19 cellular contexts compared by ENCODE assay signal in the genomic region with DNA sequence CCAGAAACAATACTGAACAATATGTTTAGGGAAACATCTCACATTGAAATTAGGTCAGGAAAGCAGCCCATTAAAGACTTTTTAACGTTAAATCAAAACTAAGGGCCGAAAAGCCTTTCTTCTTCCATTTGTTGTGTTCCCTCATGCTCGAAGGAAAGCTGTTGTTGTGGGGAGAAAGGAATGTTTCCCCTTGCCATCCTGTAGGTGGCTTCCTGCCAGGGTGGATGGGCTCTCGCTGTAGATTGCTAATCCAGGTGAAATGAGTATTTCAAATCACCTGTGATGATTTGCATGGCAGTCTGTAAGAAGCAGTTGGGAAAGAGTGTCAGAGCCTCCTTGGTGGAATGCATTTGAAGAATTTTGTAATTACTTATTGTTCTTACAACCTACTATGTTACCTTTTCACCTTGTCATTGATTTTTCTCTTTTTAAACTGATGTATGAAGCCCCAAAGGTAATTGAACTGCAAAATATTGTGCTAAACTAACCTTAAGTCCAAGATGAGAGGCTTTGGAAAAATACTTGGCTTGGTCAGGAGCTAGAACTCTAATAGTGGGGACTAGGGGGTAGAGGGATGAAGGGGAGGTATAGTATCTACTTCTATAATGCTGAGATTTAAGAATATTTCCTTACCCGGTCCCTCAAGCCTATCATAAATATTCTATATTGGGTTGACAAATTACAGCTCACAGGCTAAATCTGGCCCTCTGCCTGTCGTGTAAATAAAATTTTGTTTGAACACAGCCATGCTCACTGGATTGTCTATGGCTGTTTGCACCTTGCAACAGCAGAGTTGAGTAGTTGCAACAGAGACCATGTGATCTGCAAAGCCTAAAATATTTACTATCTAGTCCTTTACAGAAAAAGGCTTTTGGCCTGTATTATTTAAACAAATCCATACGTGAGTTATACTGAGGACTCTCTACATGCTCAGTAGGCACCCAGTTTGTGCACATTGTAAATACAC. TPM values are rescaled to one million over a fixed set of nuclear protein-coding genes. Genes with fewer than 3 reads are reported as not detected.
A peak's percentile ranks its signal among the peaks of the same experiment; 100 is the strongest.
DNase-seq lines count a peak whose midpoint lies in the region; ATAC-seq and TF ChIP-seq lines count a peak whose summit lies in the region.
"Had no signal": no experiment of that assay in that cellular context is flagged by ENCODE, and none has a peak within 500 bp of the region (broad histone marks: within the 10 kb centered on the region; RNA-seq: fewer than 3 reads in every experiment).

No MANE protein-coding gene starts in this region.

- H3K4me1 ChIP-seq in gastroesophageal sphincter (peaks cover 5 to 42% (median 7%) of the 10 kb centered on the region in 3 donors), rectal smooth muscle tissue (ENCODE audit: control insufficient read depth, insufficient read depth, low read length) (peaks cover 33% of the 10 kb centered on the region)

- H3K36me3 ChIP-seq in gastroesophageal sphincter (no peaks in the 10 kb centered on the region), rectal smooth muscle tissue (ENCODE audit: control insufficient read depth, insufficient read depth, low read length) (no peaks in the 10 kb centered on the region)
- H3K36me3 ChIP-seq: BLaER1 treated with 17β-estradiol and CSF1 and Interleukin-3, amounts not matched to agents 10 nM and 100 nM; cardiac muscle cell; left lung; upper lobe of right lung had no signal

- no peak for TF ChIP-seq POLR2A in gastroesophageal sphincter (IDR thresholded peaks at IDR 0.05)

- TF ChIP-seq EP300 in gastroesophageal sphincter (IDR thresholded peaks at IDR 0.05), result no peak

- H3K4me3 ChIP-seq in gastroesophageal sphincter, result no peak overlapping the region
- H3K4me3 ChIP-seq in rectal smooth muscle tissue (ENCODE audit: low read length), result no peak overlapping the region
- H3K4me3 ChIP-seq: BLaER1 treated with 17β-estradiol and CSF1 and Interleukin-3, amounts not matched to agents 10 nM and 100 nM; cardiac muscle cell; left lung; upper lobe of right lung had no signal

- DNase-seq in DMS53 (lab: John Stamatoyannopoulos, UW) (peak; percentile 31), DMS53 treated with DMSO at 0.1 percent for 48 hours (lab: John Stamatoyannopoulos, UW; ENCODE audit: unreplicated experiment) (no peak), NCI-H2081 (lab: John Stamatoyannopoulos, UW) (peak; percentile 54 to 91), HK-2 (ENCODE audit: unreplicated experiment) (no peak)
- DNase-seq: 8988T; activated CD8-positive, alpha-beta T cell treated with anti-CD3 and anti-CD28 coated beads for 36 hours; DMS 273 treated with DMSO at 0.1 percent for 48 hours; hypothalamus; left lung; NCI-H1048; stimulated activated naive CD4-positive, alpha-beta T cell; upper lobe of right lung had no signal

- H3K27me3 ChIP-seq in gastroesophageal sphincter (no peaks in the 10 kb centered on the region), rectal smooth muscle tissue (ENCODE audit: control insufficient read depth, insufficient read depth, low read length) (no peaks in the 10 kb centered on the region)
- H3K27me3 ChIP-seq: BLaER1 treated with 17β-estradiol and CSF1 and Interleukin-3, amounts not matched to agents 10 nM and 100 nM; cardiac muscle cell; left lung; upper lobe of right lung had no signal

- H3K9ac ChIP-seq in rectal smooth muscle tissue (ENCODE audit: low read length), result no peak overlapping the region
- H3K9ac ChIP-seq: BLaER1 treated with 17β-estradiol and CSF1 and Interleukin-3, amounts not matched to agents 10 nM and 100 nM had no signal

- ATAC-seq in gastroesophageal sphincter, result no peak
- no peak for ATAC-seq in GM21528 (IDR thresholded peaks at IDR 0.05; ENCODE audit: low FRiP score, unreplicated experiment)
- ATAC-seq in GM21390 (IDR thresholded peaks at IDR 0.05; ENCODE audit: unreplicated experiment), result no peak
- ATAC-seq: activated CD8-positive, alpha-beta T cell treated with anti-CD3 and anti-CD28 coated beads for 36 hours; left lung; upper lobe of right lung had no signal

- TF ChIP-seq CTCF in gastroesophageal sphincter (IDR thresholded peaks at IDR 0.05), result no peak

- no peaks in the 10 kb centered on the region for H3K9me3 ChIP-seq in gastroesophageal sphincter
- H3K9me3 ChIP-seq: BLaER1 treated with 17β-estradiol and CSF1 and Interleukin-3, amounts not matched to agents 10 nM and 100 nM; left lung; upper lobe of right lung had no signal

- peak overlapping the region in 3 of 4 donors; percentile 6 to 35 (median 13) for H3K27ac ChIP-seq in gastroesophageal sphincter
- peak overlapping the region; percentile 79 for H3K27ac ChIP-seq in rectal smooth muscle tissue (ENCODE audit: low read depth, low read length)
- H3K27ac ChIP-seq: BLaER1 treated with 17β-estradiol and CSF1 and Interleukin-3, amounts not matched to agents 10 nM and 100 nM; cardiac muscle cell; left lung; upper lobe of right lung had no signal

- WGBS in gastroesophageal sphincter (ENCODE audit: low coverage in 1 of 2), 2 donors, result 65 to 67% methylated on average over 7 of the region's 7 CpGs

RNA-seq across cellular contexts. Expression of gene DCP1B, which starts 7.7 kb away (rescaled TPM):
- 10 to 100 TPM; 26.1 to 30.4 (median 27.9) TPM for total RNA-seq in gastroesophageal sphincter

RNA-seq across cellular contexts. Expression of gene CACNA1C, which starts 40.9 kb away (rescaled TPM):
- 10 to 100 TPM; 22.9 to 96.2 (median 41.4) TPM for total RNA-seq in gastroesophageal sphincter
- total RNA-seq: myocyte had no signal

Comparison
In these comparisons a context has a peak if more than half of its experiments do, and no peak if none do; other contexts are left out.
1. DNase-seq: peak in DMS53 (single experiment) and NCI-H2081 (2 of 2); none in DMS53 treated with DMSO at 0.1 percent for 48 hours (single experiment) and HK-2 (single experiment).